ENCODE assay signal across 11 cellular contexts in the genomic region with DNA sequence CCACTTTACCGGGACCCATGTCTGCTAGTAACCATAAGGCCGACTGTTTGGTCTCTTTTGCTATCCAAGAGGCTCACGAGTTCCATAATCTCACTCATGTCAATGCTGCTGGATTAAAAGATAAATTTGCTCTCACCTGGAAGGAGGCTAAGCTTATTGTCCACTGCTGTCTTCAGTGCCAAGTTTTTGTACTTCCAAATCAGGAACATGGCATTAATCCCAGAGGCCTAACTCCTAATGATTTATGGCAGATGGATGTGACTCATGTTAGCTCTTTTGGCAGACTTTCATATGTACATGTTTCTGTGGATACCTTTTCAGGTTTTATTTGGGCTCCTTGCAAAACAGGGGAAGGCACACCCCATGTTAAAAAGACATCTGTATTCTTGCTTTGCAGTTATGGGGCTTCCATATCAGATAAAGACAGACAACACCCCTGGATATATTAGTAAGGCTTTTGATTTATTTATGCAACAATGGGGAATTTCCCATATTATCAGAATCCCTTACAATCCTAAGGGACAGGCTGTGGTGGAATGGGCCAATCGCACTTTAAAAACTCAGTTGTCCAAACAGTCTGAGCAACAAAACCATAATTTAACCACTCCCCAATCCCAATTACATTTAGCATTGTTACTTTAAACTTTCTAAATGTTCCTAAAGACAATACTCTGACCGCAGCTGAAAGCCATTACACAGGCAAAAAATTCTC.
DNase-seq lines count a peak whose midpoint lies in the region; ATAC-seq and TF ChIP-seq lines count a peak whose summit lies in the region.
"Had no signal": no experiment of that assay in that cellular context is flagged by ENCODE, and none has a peak within 500 bp of the region (broad histone marks: within the 10 kb centered on the region; RNA-seq: fewer than 3 reads in every experiment).

No MANE protein-coding gene starts in this region.

- H3K36me3 Mint-ChIP-seq in MCF 10A (ENCODE audit: insufficient read depth, unreplicated experiment) = no peaks in the 10 kb centered on the region
- peaks cover 3% of the 10 kb centered on the region for H3K36me3 Mint-ChIP-seq in activated naive CD8-positive, alpha-beta T cell treated with anti-CD3 and anti-CD28 coated beads, Interleukin-2, amount 50 U/mL, for 24 hours (ENCODE audit: low read depth)
- H3K36me3 Mint-ChIP-seq: brain, type B pancreatic cell had no signal

- H3K9me3 Mint-ChIP-seq in MCF 10A (ENCODE audit: unreplicated experiment) = peaks cover 10% of the 10 kb centered on the region
- peaks cover 32% of the 10 kb centered on the region for H3K9me3 Mint-ChIP-seq in activated naive CD8-positive, alpha-beta T cell treated with anti-CD3 and anti-CD28 coated beads, Interleukin-2, amount 50 U/mL, for 24 hours

- intact Hi-C loops in MCF 10A (cut with micrococcal nuclease) = loop anchor here (1.0 kb wide), 1 partner anchor 172 kb away; no protein-coding TSS in a partner anchor

- H3K4me1 Mint-ChIP-seq in MCF 10A (ENCODE audit: insufficient read depth, unreplicated experiment) = peaks cover 52% of the 10 kb centered on the region
- no peaks in the 10 kb centered on the region for H3K4me1 Mint-ChIP-seq in activated naive CD8-positive, alpha-beta T cell treated with anti-CD3 and anti-CD28 coated beads, Interleukin-2, amount 50 U/mL, for 24 hours

- peak overlapping the region; percentile 57 for H3K27ac Mint-ChIP-seq in MCF 10A (ENCODE audit: low read depth, unreplicated experiment)
- H3K27ac Mint-ChIP-seq in activated naive CD8-positive, alpha-beta T cell treated with anti-CD3 and anti-CD28 coated beads, Interleukin-2, amount 50 U/mL, for 24 hours = no peak overlapping the region
- H3K27ac Mint-ChIP-seq: type B pancreatic cell had no signal

- no peak for ATAC-seq in activated naive CD8-positive, alpha-beta T cell treated with anti-CD3 and anti-CD28 coated beads, Interleukin-2, amount 50 U/mL, for 24 hours
- no peak for ATAC-seq in HG02840 (IDR thresholded peaks at IDR 0.05; ENCODE audit: low FRiP score, unreplicated experiment)
- no peak for ATAC-seq in GM18505 (IDR thresholded peaks at IDR 0.05; ENCODE audit: unreplicated experiment)
- no peak for ATAC-seq in HG02623 (IDR thresholded peaks at IDR 0.05; ENCODE audit: unreplicated experiment)

- peak overlapping the region; percentile 19 for H3K4me3 Mint-ChIP-seq in MCF 10A (ENCODE audit: unreplicated experiment)
- H3K4me3 Mint-ChIP-seq in activated naive CD8-positive, alpha-beta T cell treated with anti-CD3 and anti-CD28 coated beads, Interleukin-2, amount 50 U/mL, for 24 hours = no peak overlapping the region
- H3K4me3 Mint-ChIP-seq: brain, type B pancreatic cell had no signal

- BruUV-seq in MCF 10A (replicated peaks; lab: Mats Ljungman, UMichigan) = no TSS peak

- POLR2A ChIA-PET in MCF 10A (lab: Yijun Ruan, JAX) = interaction anchor here (0.6 to 2.8 kb wide), 17 partner anchors 11 to 1039 kb away, joined by 3 to 13 read pairs (median 3); no protein-coding TSS in a partner anchor

- no peak for TF ChIP-seq POLR2A in GM18505 (IDR thresholded peaks at IDR 0.05; ENCODE audit: borderline replicate concordance, extremely low read depth, insufficient read depth, insufficient read length)

- no peaks in the 10 kb centered on the region for H3K27me3 Mint-ChIP-seq in MCF 10A (ENCODE audit: insufficient read depth, unreplicated experiment)
- H3K27me3 Mint-ChIP-seq in activated naive CD8-positive, alpha-beta T cell treated with anti-CD3 and anti-CD28 coated beads, Interleukin-2, amount 50 U/mL, for 24 hours = peaks cover 3% of the 10 kb centered on the region
- H3K27me3 Mint-ChIP-seq: type B pancreatic cell had no signal

- no peak for TF ChIP-seq CTCF in MCF 10A (IDR thresholded peaks at IDR 0.05; ENCODE audit: unreplicated experiment)

- peak; percentile 68 for DNase-seq in Daoy (ENCODE audit: low read depth)
- peak; percentile 80 for DNase-seq in NCI-H1694 treated with DMSO at 0.1 percent for 48 hours (lab: John Stamatoyannopoulos, UW)
- DNase-seq in MCF 10A (ENCODE audit: unreplicated experiment) = peak; percentile 99
- peak; percentile 60 for DNase-seq in mucosa of gallbladder (ENCODE audit: low spot score)
- no peak for DNase-seq in activated naive CD8-positive, alpha-beta T cell treated with anti-CD3 and anti-CD28 coated beads, Interleukin-2, amount 50 U/mL, for 24 hours
- DNase-seq: activated CD4-positive, alpha-beta T cell treated with anti-CD3 and anti-CD28 coated beads, Interleukin-2, amount 50 U/mL, for 1 hour had no signal

- CTCF ChIA-PET in MCF 10A (lab: Yijun Ruan, JAX) = interaction anchor here (0.6 to 1.5 kb wide), 6 partner anchors 11 to 1145 kb away, joined by 3 to 8 read pairs (median 4); no protein-coding TSS in a partner anchor
